1 cellular context compared by ENCODE assay signal in genomic region chr1:204983121-204983520, GRCh38.
TF ChIP-seq lines count a peak whose summit lies in the region.

No MANE protein-coding gene starts in this region.

TF ChIP-seq in K562, 482 proteins besides CTCF, POLR2A, EP300 and RAD21 (continued from another document):
- no peak for TF ChIP-seq FOXO4 (CRISPR knock-in tag; IDR thresholded peaks at IDR 0.05)
- TF ChIP-seq PRPF4 (IDR thresholded peaks at IDR 0.05; ENCODE audit: insufficient read depth, low read depth, low read length, poor library complexity, severe bottlenecking) = no peak
TF ChIP-seq in K562: peak in this region for 1.
